1 cellular context compared by ENCODE assay signal in the genomic region with DNA sequence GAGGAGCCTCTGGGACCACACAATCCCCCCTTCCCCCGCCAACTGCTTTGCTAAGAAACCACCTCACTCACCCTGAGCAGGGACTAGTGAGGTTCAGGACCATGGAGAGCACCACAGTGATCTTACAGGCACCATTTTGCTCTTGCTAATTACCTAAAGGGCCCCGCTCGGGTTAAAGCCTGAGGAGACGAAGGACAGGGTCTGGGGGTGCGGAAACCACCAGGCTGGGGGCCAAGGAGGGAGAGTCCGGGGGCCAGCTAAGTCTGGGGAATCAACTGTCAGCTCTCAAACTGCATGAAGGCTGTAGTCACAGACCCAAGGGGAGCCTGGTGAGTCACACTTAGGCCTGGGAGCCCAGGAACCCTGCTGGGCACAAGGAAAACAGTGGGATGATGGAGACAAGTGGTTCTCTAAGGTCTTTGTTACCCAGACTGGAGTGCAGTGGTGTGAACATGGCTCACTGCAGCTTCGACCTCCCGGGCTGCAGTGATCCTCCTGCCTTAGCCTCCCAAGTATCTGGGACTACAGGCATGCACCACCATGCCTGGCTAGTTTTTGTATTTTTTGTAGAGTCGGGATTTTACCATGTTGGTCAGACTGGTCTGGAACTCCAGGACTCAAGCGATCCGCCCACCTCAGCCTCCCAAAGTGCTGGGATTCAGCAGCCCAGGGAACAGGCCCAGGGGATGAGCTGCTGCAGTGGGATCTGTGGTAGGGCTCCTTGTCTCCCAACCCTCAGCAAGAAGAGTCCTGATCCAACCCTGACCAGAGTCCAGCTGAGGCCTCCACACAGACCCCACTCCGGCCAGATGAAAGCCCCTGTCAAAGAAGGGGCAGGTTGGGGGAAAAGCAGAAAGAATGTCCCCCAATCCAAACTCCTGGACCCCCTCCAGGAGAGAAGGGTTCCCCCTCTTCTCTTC.
TF ChIP-seq lines count a peak whose summit lies in the region.

No MANE protein-coding gene starts in this region.

TF ChIP-seq in HepG2, 621 proteins besides CTCF, POLR2A, EP300 and RAD21 (continued from another document):
- TF ChIP-seq, protein P1, sequence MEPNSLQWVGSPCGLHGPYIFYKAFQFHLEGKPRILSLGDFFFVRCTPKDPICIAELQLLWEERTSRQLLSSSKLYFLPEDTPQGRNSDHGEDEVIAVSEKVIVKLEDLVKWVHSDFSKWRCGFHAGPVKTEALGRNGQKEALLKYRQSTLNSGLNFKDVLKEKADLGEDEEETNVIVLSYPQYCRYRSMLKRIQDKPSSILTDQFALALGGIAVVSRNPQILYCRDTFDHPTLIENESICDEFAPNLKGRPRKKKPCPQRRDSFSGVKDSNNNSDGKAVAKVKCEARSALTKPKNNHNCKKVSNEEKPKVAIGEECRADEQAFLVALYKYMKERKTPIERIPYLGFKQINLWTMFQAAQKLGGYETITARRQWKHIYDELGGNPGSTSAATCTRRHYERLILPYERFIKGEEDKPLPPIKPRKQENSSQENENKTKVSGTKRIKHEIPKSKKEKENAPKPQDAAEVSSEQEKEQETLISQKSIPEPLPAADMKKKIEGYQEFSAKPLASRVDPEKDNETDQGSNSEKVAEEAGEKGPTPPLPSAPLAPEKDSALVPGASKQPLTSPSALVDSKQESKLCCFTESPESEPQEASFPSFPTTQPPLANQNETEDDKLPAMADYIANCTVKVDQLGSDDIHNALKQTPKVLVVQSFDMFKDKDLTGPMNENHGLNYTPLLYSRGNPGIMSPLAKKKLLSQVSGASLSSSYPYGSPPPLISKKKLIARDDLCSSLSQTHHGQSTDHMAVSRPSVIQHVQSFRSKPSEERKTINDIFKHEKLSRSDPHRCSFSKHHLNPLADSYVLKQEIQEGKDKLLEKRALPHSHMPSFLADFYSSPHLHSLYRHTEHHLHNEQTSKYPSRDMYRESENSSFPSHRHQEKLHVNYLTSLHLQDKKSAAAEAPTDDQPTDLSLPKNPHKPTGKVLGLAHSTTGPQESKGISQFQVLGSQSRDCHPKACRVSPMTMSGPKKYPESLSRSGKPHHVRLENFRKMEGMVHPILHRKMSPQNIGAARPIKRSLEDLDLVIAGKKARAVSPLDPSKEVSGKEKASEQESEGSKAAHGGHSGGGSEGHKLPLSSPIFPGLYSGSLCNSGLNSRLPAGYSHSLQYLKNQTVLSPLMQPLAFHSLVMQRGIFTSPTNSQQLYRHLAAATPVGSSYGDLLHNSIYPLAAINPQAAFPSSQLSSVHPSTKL (CRISPR knock-in tag; IDR thresholded peaks at IDR 0.05) = peak; percentile 35; the same call in 1 of the 2 replicates
- TF ChIP-seq, protein P2, sequence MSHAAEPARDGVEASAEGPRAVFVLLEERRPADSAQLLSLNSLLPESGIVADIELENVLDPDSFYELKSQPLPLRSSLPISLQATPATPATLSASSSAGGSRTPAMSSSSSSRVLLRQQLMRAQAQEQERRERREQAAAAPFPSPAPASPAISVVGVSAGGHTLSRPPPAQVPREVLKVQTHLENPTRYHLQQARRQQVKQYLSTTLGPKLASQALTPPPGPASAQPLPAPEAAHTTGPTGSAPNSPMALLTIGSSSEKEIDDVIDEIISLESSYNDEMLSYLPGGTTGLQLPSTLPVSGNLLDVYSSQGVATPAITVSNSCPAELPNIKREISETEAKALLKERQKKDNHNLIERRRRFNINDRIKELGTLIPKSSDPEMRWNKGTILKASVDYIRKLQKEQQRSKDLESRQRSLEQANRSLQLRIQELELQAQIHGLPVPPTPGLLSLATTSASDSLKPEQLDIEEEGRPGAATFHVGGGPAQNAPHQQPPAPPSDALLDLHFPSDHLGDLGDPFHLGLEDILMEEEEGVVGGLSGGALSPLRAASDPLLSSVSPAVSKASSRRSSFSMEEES (CRISPR knock-in tag; IDR thresholded peaks at IDR 0.05) = peak; percentile 76
- TF ChIP-seq, protein P3, sequence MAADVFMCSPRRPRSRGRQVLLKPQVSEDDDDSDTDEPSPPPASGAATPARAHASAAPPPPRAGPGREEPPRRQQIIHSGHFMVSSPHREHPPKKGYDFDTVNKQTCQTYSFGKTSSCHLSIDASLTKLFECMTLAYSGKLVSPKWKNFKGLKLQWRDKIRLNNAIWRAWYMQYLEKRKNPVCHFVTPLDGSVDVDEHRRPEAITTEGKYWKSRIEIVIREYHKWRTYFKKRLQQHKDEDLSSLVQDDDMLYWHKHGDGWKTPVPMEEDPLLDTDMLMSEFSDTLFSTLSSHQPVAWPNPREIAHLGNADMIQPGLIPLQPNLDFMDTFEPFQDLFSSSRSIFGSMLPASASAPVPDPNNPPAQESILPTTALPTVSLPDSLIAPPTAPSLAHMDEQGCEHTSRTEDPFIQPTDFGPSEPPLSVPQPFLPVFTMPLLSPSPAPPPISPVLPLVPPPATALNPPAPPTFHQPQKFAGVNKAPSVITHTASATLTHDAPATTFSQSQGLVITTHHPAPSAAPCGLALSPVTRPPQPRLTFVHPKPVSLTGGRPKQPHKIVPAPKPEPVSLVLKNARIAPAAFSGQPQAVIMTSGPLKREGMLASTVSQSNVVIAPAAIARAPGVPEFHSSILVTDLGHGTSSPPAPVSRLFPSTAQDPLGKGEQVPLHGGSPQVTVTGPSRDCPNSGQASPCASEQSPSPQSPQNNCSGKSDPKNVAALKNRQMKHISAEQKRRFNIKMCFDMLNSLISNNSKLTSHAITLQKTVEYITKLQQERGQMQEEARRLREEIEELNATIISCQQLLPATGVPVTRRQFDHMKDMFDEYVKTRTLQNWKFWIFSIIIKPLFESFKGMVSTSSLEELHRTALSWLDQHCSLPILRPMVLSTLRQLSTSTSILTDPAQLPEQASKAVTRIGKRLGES (CRISPR knock-in tag; IDR thresholded peaks at IDR 0.05; ENCODE audit: borderline replicate concordance) = 0 out of 2 replicates have a peak, but pooled peaks have one; percentile 31
- TF ChIP-seq ZNF430 (CRISPR knock-in tag; IDR thresholded peaks at IDR 0.05) (peak; percentile 44; the same call in 1 of the 2 replicates), MXD4 (CRISPR knock-in tag; IDR thresholded peaks at IDR 0.05) (peak; percentile 39; the same call in 1 of the 2 replicates), ZNF614 (CRISPR knock-in tag; IDR thresholded peaks at IDR 0.05; ENCODE audit: borderline replicate concordance) (peak; percentile 45; the same call in 1 of the 2 replicates), AGO2 (optimal IDR thresholded peaks at IDR 0.05; ENCODE audit: low read depth, low read length) (no peak), ZNF709 (CRISPR knock-in tag; IDR thresholded peaks at IDR 0.05) (peak; percentile 65; the same call in 1 of the 2 replicates), ARNT2 (CRISPR knock-in tag; IDR thresholded peaks at IDR 0.05; ENCODE audit: low read depth) (0 out of 2 replicates have a peak, but pooled peaks have one; percentile 31), ZNF225 (CRISPR knock-in tag; IDR thresholded peaks at IDR 0.05) (no peak), ZNF451 (CRISPR knock-in tag; IDR thresholded peaks at IDR 0.05) (no peak), ELF3 (CRISPR knock-in tag; IDR thresholded peaks at IDR 0.05) (peak; percentile 51; the same call in 1 of the 2 replicates), MIER2 (CRISPR knock-in tag; IDR thresholded peaks at IDR 0.05) (peak; percentile 98), HHEX (CRISPR knock-in tag; IDR thresholded peaks at IDR 0.05) (no peak), ZNF883 (CRISPR knock-in tag; IDR thresholded peaks at IDR 0.05; ENCODE audit: not compliant biosample characterization) (peak; percentile 29), ZNF746 (CRISPR knock-in tag; IDR thresholded peaks at IDR 0.05) (no peak), ZFP37 (CRISPR knock-in tag; IDR thresholded peaks at IDR 0.05; ENCODE audit: borderline replicate concordance) (0 out of 2 replicates have a peak, but pooled peaks have one; percentile 21), THAP11 (CRISPR knock-in tag; IDR thresholded peaks at IDR 0.05) (peak; percentile 47; the same call in 1 of the 2 replicates), MEF2D (CRISPR knock-in tag; IDR thresholded peaks at IDR 0.05) (peak; percentile 64; the same call in 1 of the 2 replicates), HES4 (CRISPR knock-in tag; IDR thresholded peaks at IDR 0.05; ENCODE audit: borderline replicate concordance) (peak; percentile 73; the same call in 1 of the 2 replicates), MED8 (CRISPR knock-in tag; IDR thresholded peaks at IDR 0.05; ENCODE audit: insufficient replicate concordance) (no peak), YY1 (IDR thresholded peaks at IDR 0.05; ENCODE audit: insufficient read depth, insufficient replicate concordance, low read depth, low read length) (peak; percentile 46), ZNF790 (CRISPR knock-in tag; IDR thresholded peaks at IDR 0.05; ENCODE audit: borderline replicate concordance) (peak; percentile 52; the same call in 1 of the 2 replicates)
- TF ChIP-seq, protein P4, sequence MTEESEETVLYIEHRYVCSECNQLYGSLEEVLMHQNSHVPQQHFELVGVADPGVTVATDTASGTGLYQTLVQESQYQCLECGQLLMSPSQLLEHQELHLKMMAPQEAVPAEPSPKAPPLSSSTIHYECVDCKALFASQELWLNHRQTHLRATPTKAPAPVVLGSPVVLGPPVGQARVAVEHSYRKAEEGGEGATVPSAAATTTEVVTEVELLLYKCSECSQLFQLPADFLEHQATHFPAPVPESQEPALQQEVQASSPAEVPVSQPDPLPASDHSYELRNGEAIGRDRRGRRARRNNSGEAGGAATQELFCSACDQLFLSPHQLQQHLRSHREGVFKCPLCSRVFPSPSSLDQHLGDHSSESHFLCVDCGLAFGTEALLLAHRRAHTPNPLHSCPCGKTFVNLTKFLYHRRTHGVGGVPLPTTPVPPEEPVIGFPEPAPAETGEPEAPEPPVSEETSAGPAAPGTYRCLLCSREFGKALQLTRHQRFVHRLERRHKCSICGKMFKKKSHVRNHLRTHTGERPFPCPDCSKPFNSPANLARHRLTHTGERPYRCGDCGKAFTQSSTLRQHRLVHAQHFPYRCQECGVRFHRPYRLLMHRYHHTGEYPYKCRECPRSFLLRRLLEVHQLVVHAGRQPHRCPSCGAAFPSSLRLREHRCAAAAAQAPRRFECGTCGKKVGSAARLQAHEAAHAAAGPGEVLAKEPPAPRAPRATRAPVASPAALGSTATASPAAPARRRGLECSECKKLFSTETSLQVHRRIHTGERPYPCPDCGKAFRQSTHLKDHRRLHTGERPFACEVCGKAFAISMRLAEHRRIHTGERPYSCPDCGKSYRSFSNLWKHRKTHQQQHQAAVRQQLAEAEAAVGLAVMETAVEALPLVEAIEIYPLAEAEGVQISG (CRISPR knock-in tag; IDR thresholded peaks at IDR 0.05) = no peak
- TF ChIP-seq, protein P5, sequence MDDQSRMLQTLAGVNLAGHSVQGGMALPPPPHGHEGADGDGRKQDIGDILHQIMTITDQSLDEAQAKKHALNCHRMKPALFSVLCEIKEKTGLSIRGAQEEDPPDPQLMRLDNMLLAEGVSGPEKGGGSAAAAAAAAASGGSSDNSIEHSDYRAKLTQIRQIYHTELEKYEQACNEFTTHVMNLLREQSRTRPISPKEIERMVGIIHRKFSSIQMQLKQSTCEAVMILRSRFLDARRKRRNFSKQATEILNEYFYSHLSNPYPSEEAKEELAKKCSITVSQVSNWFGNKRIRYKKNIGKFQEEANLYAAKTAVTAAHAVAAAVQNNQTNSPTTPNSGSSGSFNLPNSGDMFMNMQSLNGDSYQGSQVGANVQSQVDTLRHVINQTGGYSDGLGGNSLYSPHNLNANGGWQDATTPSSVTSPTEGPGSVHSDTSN (CRISPR knock-in tag; IDR thresholded peaks at IDR 0.05; ENCODE audit: borderline replicate concordance) = no peak
- TF ChIP-seq, protein P6, sequence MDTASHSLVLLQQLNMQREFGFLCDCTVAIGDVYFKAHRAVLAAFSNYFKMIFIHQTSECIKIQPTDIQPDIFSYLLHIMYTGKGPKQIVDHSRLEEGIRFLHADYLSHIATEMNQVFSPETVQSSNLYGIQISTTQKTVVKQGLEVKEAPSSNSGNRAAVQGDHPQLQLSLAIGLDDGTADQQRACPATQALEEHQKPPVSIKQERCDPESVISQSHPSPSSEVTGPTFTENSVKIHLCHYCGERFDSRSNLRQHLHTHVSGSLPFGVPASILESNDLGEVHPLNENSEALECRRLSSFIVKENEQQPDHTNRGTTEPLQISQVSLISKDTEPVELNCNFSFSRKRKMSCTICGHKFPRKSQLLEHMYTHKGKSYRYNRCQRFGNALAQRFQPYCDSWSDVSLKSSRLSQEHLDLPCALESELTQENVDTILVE (CRISPR knock-in tag; IDR thresholded peaks at IDR 0.05) = peak; percentile 77; the same call in 1 of the 2 replicates
- TF ChIP-seq, protein P7, sequence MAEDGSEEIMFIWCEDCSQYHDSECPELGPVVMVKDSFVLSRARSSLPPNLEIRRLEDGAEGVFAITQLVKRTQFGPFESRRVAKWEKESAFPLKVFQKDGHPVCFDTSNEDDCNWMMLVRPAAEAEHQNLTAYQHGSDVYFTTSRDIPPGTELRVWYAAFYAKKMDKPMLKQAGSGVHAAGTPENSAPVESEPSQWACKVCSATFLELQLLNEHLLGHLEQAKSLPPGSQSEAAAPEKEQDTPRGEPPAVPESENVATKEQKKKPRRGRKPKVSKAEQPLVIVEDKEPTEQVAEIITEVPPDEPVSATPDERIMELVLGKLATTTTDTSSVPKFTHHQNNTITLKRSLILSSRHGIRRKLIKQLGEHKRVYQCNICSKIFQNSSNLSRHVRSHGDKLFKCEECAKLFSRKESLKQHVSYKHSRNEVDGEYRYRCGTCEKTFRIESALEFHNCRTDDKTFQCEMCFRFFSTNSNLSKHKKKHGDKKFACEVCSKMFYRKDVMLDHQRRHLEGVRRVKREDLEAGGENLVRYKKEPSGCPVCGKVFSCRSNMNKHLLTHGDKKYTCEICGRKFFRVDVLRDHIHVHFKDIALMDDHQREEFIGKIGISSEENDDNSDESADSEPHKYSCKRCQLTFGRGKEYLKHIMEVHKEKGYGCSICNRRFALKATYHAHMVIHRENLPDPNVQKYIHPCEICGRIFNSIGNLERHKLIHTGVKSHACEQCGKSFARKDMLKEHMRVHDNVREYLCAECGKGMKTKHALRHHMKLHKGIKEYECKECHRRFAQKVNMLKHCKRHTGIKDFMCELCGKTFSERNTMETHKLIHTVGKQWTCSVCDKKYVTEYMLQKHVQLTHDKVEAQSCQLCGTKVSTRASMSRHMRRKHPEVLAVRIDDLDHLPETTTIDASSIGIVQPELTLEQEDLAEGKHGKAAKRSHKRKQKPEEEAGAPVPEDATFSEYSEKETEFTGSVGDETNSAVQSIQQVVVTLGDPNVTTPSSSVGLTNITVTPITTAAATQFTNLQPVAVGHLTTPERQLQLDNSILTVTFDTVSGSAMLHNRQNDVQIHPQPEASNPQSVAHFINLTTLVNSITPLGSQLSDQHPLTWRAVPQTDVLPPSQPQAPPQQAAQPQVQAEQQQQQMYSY (CRISPR knock-in tag; IDR thresholded peaks at IDR 0.05) = no peak
- TF ChIP-seq, protein P8, sequence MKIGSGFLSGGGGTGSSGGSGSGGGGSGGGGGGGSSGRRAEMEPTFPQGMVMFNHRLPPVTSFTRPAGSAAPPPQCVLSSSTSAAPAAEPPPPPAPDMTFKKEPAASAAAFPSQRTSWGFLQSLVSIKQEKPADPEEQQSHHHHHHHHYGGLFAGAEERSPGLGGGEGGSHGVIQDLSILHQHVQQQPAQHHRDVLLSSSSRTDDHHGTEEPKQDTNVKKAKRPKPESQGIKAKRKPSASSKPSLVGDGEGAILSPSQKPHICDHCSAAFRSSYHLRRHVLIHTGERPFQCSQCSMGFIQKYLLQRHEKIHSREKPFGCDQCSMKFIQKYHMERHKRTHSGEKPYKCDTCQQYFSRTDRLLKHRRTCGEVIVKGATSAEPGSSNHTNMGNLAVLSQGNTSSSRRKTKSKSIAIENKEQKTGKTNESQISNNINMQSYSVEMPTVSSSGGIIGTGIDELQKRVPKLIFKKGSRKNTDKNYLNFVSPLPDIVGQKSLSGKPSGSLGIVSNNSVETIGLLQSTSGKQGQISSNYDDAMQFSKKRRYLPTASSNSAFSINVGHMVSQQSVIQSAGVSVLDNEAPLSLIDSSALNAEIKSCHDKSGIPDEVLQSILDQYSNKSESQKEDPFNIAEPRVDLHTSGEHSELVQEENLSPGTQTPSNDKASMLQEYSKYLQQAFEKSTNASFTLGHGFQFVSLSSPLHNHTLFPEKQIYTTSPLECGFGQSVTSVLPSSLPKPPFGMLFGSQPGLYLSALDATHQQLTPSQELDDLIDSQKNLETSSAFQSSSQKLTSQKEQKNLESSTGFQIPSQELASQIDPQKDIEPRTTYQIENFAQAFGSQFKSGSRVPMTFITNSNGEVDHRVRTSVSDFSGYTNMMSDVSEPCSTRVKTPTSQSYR (CRISPR knock-in tag; IDR thresholded peaks at IDR 0.05; ENCODE audit: borderline replicate concordance) = peak; percentile 31; the same call in 1 of the 2 replicates
TF ChIP-seq in HepG2: peak in this region for 102.
